ENCODE assay signal across 8 cellular contexts in the genomic region with DNA sequence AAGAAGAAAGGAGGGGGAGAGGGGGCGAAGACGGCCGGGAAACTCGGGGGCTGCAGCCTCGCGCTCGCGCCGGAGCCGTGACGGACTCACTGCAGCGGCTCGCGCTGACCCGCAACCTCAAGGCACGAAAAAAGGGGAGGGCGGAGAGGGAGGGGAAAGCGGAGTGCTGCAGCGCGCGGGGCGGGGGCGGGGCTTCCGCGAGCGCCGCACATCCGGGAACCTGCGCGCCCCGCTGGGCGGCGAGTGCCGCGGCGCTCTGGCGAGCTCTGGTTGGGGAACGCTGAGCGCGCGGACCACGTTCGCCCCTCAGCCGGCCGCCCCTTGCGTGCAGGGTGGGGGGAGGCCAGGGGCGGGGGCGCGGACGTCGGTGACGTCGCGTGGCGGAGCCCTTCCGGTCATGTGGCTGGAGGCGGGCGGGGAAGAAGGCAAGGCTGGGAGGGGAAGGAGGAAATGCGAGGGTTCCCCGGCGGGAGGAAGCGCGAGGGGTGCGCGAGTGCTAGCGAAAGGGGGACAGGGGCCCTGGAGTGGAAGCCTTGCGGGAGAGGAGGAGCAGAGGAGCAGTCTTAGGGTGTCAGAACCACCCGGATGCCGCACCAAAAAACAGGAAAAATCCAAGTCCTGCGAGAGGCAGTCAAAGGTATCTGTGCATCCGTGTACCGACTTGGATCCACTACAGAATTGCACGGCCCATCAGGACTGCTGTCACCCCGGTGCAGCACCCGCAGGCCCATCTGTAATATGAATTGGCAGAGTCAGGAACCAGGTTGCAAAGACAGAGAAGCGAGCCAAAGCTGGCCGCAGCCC. TPM values are rescaled to one million over a fixed set of nuclear protein-coding genes. Genes with fewer than 3 reads are reported as not detected.
DNase-seq lines count a peak whose midpoint lies in the region; ATAC-seq and TF ChIP-seq lines count a peak whose summit lies in the region.

A gene with protein sequence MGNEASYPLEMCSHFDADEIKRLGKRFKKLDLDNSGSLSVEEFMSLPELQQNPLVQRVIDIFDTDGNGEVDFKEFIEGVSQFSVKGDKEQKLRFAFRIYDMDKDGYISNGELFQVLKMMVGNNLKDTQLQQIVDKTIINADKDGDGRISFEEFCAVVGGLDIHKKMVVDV (minus strand): TSS at position 126 of the 804 bp plus-strand sequence. CDS start 405 bp downstream, outside the sequence.

- H3K9me3 Mint-ChIP-seq in activated CD4-positive, alpha-beta T cell treated with anti-CD3 and anti-CD28 coated beads for 36 hours (ENCODE audit: low read depth), result no peaks in the 10 kb centered on the region
- H3K9me3 Mint-ChIP-seq in chondrocyte (ENCODE audit: low read depth), result no peaks in the 10 kb centered on the region

- no peaks in the 10 kb centered on the region for H3K27me3 Mint-ChIP-seq in activated CD4-positive, alpha-beta T cell treated with anti-CD3 and anti-CD28 coated beads for 36 hours
- no peaks in the 10 kb centered on the region for H3K27me3 Mint-ChIP-seq in chondrocyte (ENCODE audit: low read depth)

- peaks cover 24% of the 10 kb centered on the region for H3K36me3 Mint-ChIP-seq in activated CD4-positive, alpha-beta T cell treated with anti-CD3 and anti-CD28 coated beads for 36 hours (ENCODE audit: low read depth)
- no peaks in the 10 kb centered on the region for H3K36me3 Mint-ChIP-seq in chondrocyte (ENCODE audit: low read depth)

- peaks cover 38% of the 10 kb centered on the region for H3K4me1 Mint-ChIP-seq in activated CD4-positive, alpha-beta T cell treated with anti-CD3 and anti-CD28 coated beads for 36 hours
- H3K4me1 Mint-ChIP-seq in chondrocyte (ENCODE audit: low read depth), result peaks cover 42% of the 10 kb centered on the region

- peak; percentile 87 for DNase-seq in AML-193 (lab: John Stamatoyannopoulos, UW)
- peak; percentile 68 for DNase-seq in NCI-H510A treated with DMSO at 0.1 percent for 48 hours (lab: John Stamatoyannopoulos, UW)
- peak; percentile 97 for DNase-seq in activated CD4-positive, alpha-beta T cell treated with anti-CD3 and anti-CD28 coated beads for 36 hours
- DNase-seq in chondrocyte (ENCODE audit: low spot score), result peak; percentile 97
- DNase-seq in kidney epithelial cell (ENCODE audit: low read depth), result peak; percentile 74
- peak; percentile 95 for DNase-seq in stimulated activated CD4-positive, alpha-beta T cell treated with anti-CD3 and anti-CD28 coated beads, Interleukin-15, amount 100 ng/mL, for 24 hours

- no peaks in the 10 kb centered on the region for H3K27me3 ChIP-seq in kidney epithelial cell (ENCODE audit: control insufficient read depth, insufficient read depth, low read length)

- TF ChIP-seq CTCF in chondrocyte (IDR thresholded peaks at IDR 0.05), result peak; percentile 1
- TF ChIP-seq CTCF in kidney epithelial cell (IDR thresholded peaks at IDR 0.05; ENCODE audit: insufficient read depth, low read length, poor library complexity, severe bottlenecking), result no peak

- H3K4me3 Mint-ChIP-seq in activated CD4-positive, alpha-beta T cell treated with anti-CD3 and anti-CD28 coated beads for 36 hours, result peak within 1 kb of the TSS; percentile 98
- peak within 1 kb of the TSS; percentile 99 for H3K4me3 Mint-ChIP-seq in chondrocyte (ENCODE audit: unreplicated experiment)

- ATAC-seq in HG03432 (IDR thresholded peaks at IDR 0.05; ENCODE audit: unreplicated experiment), result peak; percentile 89
- ATAC-seq in activated CD4-positive, alpha-beta T cell treated with anti-CD3 and anti-CD28 coated beads for 36 hours, result peak; percentile 86

- H3K27ac Mint-ChIP-seq in activated CD4-positive, alpha-beta T cell treated with anti-CD3 and anti-CD28 coated beads for 36 hours, result peak within 1 kb of the TSS; percentile 97
- peak within 1 kb of the TSS; percentile 100 for H3K27ac Mint-ChIP-seq in chondrocyte (ENCODE audit: unreplicated experiment)

- POLR2A ChIA-PET in activated CD4-positive, alpha-beta T cell treated with anti-CD3 and anti-CD28 coated beads for 36 hours (lab: Charles Lee), result interaction anchor here (0.6 to 1.6 kb wide), 5 partner anchors 24 to 190 kb away, joined by 3 to 13 read pairs (median 3); a partner anchor contains a TSS

- H3K36me3 ChIP-seq in kidney epithelial cell (ENCODE audit: control insufficient read depth, insufficient read depth, low read length), result no peaks in the 10 kb centered on the region

- intact Hi-C loops in activated CD4-positive, alpha-beta T cell treated with anti-CD3 and anti-CD28 coated beads for 36 hours (cut with DNase I, micrococcal nuclease), result loop anchor here (1.0 to 10.0 kb wide), 14 partner anchors 49 to 1995 kb away; a partner anchor contains a TSS

- H3K4me3 ChIP-seq in kidney epithelial cell (ENCODE audit: low read depth, low read length), result peak within 1 kb of the TSS; percentile 98

- CTCF ChIA-PET in activated CD4-positive, alpha-beta T cell treated with anti-CD3 and anti-CD28 coated beads for 36 hours (lab: Charles Lee), result interaction anchor here (0.5 to 2.1 kb wide), 6 partner anchors 49 to 96 kb away, joined by 3 to 10 read pairs (median 3); no protein-coding TSS in a partner anchor

- peak; percentile 96 for TF ChIP-seq POLR2A in GM19193 (IDR thresholded peaks at IDR 0.05; ENCODE audit: extremely low read depth, insufficient read depth, insufficient read length)

RNA-seq across cellular contexts. Expression of the gene that starts here (rescaled TPM):
- total RNA-seq in activated CD4-positive, alpha-beta T cell treated with anti-CD3 and anti-CD28 coated beads for 36 hours, result 10 to 100 TPM; 75.1 to 82.4 TPM
- 56.2 to 72.3 TPM (median 70.8 TPM) in 3 replicates for total RNA-seq in chondrocyte
- total RNA-seq in kidney epithelial cell, result 32.8 and 33.7 TPM in 2 replicates

Comparison
In these comparisons a context has a peak if more than half of its experiments do, and no peak if none do; other contexts are left out.
1. Peak in every context shown above with its lines: DNase-seq, ATAC-seq and H3K4me3 ChIP-seq.